ENCODE assay signal across 1 cellular context in the genomic region with DNA sequence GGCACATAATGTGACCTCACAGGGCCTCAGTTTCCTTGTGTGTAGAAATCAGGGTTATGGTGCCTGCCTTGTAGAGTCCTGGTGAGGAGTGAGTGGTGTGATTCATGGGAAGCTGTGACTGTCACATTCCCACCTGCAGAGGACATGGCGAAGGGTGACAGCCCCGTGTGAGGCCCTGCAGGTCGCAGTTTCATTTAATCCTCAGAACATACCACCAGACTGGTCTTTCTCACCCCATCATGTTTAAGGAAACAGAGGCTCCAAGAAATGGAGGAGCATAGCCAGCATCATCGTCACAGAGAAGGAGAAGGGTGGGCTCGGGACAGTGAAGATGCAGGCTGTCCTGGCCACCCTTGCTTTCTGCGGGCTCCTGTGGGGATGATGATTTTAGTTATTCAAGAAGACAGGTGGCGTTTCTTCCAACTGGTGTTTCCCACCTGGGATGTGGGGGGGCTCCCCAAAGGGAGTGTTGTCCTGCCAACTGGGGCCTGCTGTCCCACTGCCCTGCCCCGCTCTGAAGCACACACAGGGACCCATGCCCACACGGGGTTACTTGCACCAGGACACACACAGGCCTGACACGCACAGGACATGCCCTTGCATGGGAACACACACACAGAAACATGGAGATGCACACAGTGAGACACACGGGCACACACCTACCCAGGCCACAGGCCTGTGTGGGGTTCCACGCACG.
TF ChIP-seq lines count a peak whose summit lies in the region.

No MANE protein-coding gene starts in this region.

TF ChIP-seq in HCT116, 20 proteins besides CTCF, POLR2A, EP300 and RAD21 (continued from another document):
- TF ChIP-seq, protein P1, sequence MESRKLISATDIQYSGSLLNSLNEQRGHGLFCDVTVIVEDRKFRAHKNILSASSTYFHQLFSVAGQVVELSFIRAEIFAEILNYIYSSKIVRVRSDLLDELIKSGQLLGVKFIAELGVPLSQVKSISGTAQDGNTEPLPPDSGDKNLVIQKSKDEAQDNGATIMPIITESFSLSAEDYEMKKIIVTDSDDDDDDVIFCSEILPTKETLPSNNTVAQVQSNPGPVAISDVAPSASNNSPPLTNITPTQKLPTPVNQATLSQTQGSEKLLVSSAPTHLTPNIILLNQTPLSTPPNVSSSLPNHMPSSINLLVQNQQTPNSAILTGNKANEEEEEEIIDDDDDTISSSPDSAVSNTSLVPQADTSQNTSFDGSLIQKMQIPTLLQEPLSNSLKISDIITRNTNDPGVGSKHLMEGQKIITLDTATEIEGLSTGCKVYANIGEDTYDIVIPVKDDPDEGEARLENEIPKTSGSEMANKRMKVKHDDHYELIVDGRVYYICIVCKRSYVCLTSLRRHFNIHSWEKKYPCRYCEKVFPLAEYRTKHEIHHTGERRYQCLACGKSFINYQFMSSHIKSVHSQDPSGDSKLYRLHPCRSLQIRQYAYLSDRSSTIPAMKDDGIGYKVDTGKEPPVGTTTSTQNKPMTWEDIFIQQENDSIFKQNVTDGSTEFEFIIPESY (IDR thresholded peaks at IDR 0.05; ENCODE audit: extremely low read depth, insufficient replicate concordance, low read length) = no peak
